1 cellular context compared by ENCODE assay signal in genomic region chr3:46986782-46987484, GRCh38.
TF ChIP-seq lines count a peak whose summit lies in the region.

No MANE protein-coding gene starts in this region.

TF ChIP-seq in K562, 482 proteins besides CTCF, POLR2A, EP300 and RAD21 (continued from another document and continues in another):
- TF ChIP-seq, protein P1, sequence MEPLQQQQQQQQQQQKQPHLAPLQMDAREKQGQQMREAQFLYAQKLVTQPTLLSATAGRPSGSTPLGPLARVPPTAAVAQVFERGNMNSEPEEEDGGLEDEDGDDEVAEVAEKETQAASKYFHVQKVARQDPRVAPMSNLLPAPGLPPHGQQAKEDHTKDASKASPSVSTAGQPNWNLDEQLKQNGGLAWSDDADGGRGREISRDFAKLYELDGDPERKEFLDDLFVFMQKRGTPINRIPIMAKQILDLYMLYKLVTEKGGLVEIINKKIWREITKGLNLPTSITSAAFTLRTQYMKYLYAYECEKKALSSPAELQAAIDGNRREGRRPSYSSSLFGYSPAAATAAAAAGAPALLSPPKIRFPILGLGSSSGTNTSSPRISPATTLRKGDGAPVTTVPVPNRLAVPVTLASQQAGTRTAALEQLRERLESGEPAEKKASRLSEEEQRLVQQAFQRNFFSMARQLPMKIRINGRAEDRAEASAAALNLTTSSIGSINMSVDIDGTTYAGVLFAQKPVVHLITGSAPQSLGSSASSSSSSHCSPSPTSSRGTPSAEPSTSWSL (CRISPR knock-in tag; IDR thresholded peaks at IDR 0.05; ENCODE audit: borderline replicate concordance): no peak
- TF ChIP-seq NEUROD1 (IDR thresholded peaks at IDR 0.05; ENCODE audit: borderline replicate concordance, low read depth, low read length, partially characterized antibody) (peak; percentile 57), ELF2 (CRISPR knock-in tag; IDR thresholded peaks at IDR 0.05) (no peak), PHB (CRISPR knock-in tag; IDR thresholded peaks at IDR 0.05) (no peak), XRCC4 (IDR thresholded peaks at IDR 0.05; ENCODE audit: extremely low read depth, insufficient read depth, insufficient read length) (no peak), CBX3 (IDR thresholded peaks at IDR 0.05; ENCODE audit: borderline replicate concordance in 1 of 2, low read length in 2 of 2) (no peak), EHMT2 (IDR thresholded peaks at IDR 0.05) (0 out of 2 replicates have a peak, but pooled peaks have one; percentile 44), BACH1 (tag; IDR thresholded peaks at IDR 0.05) (no peak), POLR2B (IDR thresholded peaks at IDR 0.05; ENCODE audit: low read depth, partially characterized antibody) (no peak), ZNF408 (CRISPR knock-in tag; IDR thresholded peaks at IDR 0.05; ENCODE audit: low read depth) (no peak), MYNN (IDR thresholded peaks at IDR 0.05) (peak; percentile 89; the same call in 1 of the 2 replicates), MYNN (CRISPR knock-in tag; IDR thresholded peaks at IDR 0.05) (no peak), EP400 (IDR thresholded peaks at IDR 0.05) (no peak), DNMT1 (IDR thresholded peaks at IDR 0.05) (no peak), DIDO1 (tag; IDR thresholded peaks at IDR 0.05; ENCODE audit: low read depth) (no peak), TBP (optimal IDR thresholded peaks at IDR 0.05; ENCODE audit: low read depth, low read length) (no peak), DDX20 (tag; IDR thresholded peaks at IDR 0.05; ENCODE audit: low read depth) (no peak), ZNF551 (CRISPR knock-in tag; IDR thresholded peaks at IDR 0.05) (no peak), MEF2D (tag; conservative IDR thresholded peaks at IDR 0.05; ENCODE audit: low read depth) (no peak), THRAP3 (IDR thresholded peaks at IDR 0.05; ENCODE audit: borderline replicate concordance) (no peak), ZNF592 (IDR thresholded peaks at IDR 0.05) (peak; percentile 33), ZSCAN32 (CRISPR knock-in tag; IDR thresholded peaks at IDR 0.05) (no peak), GABPB1 (CRISPR knock-in tag; IDR thresholded peaks at IDR 0.05) (no peak), ZNF79 (CRISPR knock-in tag; IDR thresholded peaks at IDR 0.05; ENCODE audit: low read depth) (no peak), NFE2 (IDR thresholded peaks at IDR 0.05; ENCODE audit: low read depth) (peak; percentile 45; the same call in 1 of the 2 replicates), ZNF311 (CRISPR knock-in tag; IDR thresholded peaks at IDR 0.05) (no peak), TAF7 (tag; IDR thresholded peaks at IDR 0.05) (no peak), SMARCC2 (IDR thresholded peaks at IDR 0.05; ENCODE audit: low read depth) (no peak), CAMTA2 (CRISPR knock-in tag; conservative IDR thresholded peaks at IDR 0.05) (no peak), SRF (CRISPR knock-in tag; IDR thresholded peaks at IDR 0.05) (peak in 1 of 2 experiments; percentile 53; a peak in 1 of 4 replicates), BMI1 (IDR thresholded peaks at IDR 0.05; ENCODE audit: low read length) (no peak), MAZ (CRISPR knock-in tag; conservative IDR thresholded peaks at IDR 0.05 in 1 of 2, IDR thresholded peaks at IDR 0.05 in 1 of 2) (no peak; a peak in 1 of 4 replicates), SNRNP70 (optimal IDR thresholded peaks at IDR 0.05; ENCODE audit: low read depth, low read length) (no peak), HDAC1 (IDR thresholded peaks at IDR 0.05) (peak in 1 of 2 experiments; percentile 66; a peak in 2 of 4 replicates), TFAP4 (CRISPR knock-in tag; IDR thresholded peaks at IDR 0.05; ENCODE audit: borderline replicate concordance) (no peak), KHSRP (IDR thresholded peaks at IDR 0.05) (no peak)
- TF ChIP-seq, protein P2, sequence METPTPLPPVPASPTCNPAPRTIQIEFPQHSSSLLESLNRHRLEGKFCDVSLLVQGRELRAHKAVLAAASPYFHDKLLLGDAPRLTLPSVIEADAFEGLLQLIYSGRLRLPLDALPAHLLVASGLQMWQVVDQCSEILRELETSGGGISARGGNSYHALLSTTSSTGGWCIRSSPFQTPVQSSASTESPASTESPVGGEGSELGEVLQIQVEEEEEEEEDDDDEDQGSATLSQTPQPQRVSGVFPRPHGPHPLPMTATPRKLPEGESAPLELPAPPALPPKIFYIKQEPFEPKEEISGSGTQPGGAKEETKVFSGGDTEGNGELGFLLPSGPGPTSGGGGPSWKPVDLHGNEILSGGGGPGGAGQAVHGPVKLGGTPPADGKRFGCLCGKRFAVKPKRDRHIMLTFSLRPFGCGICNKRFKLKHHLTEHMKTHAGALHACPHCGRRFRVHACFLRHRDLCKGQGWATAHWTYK (CRISPR knock-in tag; IDR thresholded peaks at IDR 0.05): no peak
- TF ChIP-seq, protein P3, sequence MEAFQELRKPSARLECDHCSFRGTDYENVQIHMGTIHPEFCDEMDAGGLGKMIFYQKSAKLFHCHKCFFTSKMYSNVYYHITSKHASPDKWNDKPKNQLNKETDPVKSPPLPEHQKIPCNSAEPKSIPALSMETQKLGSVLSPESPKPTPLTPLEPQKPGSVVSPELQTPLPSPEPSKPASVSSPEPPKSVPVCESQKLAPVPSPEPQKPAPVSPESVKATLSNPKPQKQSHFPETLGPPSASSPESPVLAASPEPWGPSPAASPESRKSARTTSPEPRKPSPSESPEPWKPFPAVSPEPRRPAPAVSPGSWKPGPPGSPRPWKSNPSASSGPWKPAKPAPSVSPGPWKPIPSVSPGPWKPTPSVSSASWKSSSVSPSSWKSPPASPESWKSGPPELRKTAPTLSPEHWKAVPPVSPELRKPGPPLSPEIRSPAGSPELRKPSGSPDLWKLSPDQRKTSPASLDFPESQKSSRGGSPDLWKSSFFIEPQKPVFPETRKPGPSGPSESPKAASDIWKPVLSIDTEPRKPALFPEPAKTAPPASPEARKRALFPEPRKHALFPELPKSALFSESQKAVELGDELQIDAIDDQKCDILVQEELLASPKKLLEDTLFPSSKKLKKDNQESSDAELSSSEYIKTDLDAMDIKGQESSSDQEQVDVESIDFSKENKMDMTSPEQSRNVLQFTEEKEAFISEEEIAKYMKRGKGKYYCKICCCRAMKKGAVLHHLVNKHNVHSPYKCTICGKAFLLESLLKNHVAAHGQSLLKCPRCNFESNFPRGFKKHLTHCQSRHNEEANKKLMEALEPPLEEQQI (IDR thresholded peaks at IDR 0.05): no peak
- TF ChIP-seq, protein P4, sequence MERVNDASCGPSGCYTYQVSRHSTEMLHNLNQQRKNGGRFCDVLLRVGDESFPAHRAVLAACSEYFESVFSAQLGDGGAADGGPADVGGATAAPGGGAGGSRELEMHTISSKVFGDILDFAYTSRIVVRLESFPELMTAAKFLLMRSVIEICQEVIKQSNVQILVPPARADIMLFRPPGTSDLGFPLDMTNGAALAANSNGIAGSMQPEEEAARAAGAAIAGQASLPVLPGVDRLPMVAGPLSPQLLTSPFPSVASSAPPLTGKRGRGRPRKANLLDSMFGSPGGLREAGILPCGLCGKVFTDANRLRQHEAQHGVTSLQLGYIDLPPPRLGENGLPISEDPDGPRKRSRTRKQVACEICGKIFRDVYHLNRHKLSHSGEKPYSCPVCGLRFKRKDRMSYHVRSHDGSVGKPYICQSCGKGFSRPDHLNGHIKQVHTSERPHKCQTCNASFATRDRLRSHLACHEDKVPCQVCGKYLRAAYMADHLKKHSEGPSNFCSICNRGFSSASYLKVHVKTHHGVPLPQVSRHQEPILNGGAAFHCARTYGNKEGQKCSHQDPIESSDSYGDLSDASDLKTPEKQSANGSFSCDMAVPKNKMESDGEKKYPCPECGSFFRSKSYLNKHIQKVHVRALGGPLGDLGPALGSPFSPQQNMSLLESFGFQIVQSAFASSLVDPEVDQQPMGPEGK (CRISPR knock-in tag; IDR thresholded peaks at IDR 0.05; ENCODE audit: borderline replicate concordance): 0 out of 2 replicates have a peak, but pooled peaks have one; percentile 13
- TF ChIP-seq, protein P5, sequence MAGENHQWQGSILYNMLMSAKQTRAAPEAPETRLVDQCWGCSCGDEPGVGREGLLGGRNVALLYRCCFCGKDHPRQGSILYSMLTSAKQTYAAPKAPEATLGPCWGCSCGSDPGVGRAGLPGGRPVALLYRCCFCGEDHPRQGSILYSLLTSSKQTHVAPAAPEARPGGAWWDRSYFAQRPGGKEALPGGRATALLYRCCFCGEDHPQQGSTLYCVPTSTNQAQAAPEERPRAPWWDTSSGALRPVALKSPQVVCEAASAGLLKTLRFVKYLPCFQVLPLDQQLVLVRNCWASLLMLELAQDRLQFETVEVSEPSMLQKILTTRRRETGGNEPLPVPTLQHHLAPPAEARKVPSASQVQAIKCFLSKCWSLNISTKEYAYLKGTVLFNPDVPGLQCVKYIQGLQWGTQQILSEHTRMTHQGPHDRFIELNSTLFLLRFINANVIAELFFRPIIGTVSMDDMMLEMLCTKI (IDR thresholded peaks at IDR 0.05; ENCODE audit: partially characterized antibody): no peak
- TF ChIP-seq, protein P6, sequence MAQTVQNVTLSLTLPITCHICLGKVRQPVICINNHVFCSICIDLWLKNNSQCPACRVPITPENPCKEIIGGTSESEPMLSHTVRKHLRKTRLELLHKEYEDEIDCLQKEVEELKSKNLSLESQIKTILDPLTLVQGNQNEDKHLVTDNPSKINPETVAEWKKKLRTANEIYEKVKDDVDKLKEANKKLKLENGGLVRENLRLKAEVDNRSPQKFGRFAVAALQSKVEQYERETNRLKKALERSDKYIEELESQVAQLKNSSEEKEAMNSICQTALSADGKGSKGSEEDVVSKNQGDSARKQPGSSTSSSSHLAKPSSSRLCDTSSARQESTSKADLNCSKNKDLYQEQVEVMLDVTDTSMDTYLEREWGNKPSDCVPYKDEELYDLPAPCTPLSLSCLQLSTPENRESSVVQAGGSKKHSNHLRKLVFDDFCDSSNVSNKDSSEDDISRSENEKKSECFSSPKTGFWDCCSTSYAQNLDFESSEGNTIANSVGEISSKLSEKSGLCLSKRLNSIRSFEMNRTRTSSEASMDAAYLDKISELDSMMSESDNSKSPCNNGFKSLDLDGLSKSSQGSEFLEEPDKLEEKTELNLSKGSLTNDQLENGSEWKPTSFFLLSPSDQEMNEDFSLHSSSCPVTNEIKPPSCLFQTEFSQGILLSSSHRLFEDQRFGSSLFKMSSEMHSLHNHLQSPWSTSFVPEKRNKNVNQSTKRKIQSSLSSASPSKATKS (CRISPR knock-in tag; IDR thresholded peaks at IDR 0.05): no peak
- TF ChIP-seq, protein P7, sequence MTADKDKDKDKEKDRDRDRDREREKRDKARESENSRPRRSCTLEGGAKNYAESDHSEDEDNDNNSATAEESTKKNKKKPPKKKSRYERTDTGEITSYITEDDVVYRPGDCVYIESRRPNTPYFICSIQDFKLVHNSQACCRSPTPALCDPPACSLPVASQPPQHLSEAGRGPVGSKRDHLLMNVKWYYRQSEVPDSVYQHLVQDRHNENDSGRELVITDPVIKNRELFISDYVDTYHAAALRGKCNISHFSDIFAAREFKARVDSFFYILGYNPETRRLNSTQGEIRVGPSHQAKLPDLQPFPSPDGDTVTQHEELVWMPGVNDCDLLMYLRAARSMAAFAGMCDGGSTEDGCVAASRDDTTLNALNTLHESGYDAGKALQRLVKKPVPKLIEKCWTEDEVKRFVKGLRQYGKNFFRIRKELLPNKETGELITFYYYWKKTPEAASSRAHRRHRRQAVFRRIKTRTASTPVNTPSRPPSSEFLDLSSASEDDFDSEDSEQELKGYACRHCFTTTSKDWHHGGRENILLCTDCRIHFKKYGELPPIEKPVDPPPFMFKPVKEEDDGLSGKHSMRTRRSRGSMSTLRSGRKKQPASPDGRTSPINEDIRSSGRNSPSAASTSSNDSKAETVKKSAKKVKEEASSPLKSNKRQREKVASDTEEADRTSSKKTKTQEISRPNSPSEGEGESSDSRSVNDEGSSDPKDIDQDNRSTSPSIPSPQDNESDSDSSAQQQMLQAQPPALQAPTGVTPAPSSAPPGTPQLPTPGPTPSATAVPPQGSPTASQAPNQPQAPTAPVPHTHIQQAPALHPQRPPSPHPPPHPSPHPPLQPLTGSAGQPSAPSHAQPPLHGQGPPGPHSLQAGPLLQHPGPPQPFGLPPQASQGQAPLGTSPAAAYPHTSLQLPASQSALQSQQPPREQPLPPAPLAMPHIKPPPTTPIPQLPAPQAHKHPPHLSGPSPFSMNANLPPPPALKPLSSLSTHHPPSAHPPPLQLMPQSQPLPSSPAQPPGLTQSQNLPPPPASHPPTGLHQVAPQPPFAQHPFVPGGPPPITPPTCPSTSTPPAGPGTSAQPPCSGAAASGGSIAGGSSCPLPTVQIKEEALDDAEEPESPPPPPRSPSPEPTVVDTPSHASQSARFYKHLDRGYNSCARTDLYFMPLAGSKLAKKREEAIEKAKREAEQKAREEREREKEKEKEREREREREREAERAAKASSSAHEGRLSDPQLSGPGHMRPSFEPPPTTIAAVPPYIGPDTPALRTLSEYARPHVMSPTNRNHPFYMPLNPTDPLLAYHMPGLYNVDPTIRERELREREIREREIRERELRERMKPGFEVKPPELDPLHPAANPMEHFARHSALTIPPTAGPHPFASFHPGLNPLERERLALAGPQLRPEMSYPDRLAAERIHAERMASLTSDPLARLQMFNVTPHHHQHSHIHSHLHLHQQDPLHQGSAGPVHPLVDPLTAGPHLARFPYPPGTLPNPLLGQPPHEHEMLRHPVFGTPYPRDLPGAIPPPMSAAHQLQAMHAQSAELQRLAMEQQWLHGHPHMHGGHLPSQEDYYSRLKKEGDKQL (CRISPR knock-in tag; IDR thresholded peaks at IDR 0.05; ENCODE audit: borderline replicate concordance): no peak
